2 cellular contexts compared by ENCODE assay signal in the genomic region with DNA sequence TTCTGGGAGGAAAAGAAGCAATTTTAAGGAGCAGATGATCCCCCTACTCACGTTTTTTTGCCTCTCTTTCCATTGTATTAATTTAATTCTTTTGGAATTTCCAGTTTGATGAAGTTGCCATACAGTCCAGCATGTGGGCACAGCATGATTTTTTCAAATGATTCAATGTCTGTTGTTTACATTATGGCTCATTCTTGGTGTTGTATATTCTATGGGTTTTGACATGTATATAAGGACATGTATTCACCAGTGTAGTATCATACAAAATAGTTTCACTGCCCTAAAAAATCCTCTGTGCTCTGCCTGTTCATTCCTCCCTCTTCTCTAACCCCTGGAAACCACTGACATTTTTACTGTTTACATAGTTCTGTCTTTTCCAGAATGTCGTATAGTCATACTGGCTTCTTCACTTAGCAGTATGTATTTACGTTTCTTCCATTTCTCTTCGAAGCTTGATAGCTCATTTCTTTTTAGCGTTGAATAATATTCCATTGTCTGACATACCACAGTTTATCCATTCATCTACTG.
TF ChIP-seq lines count a peak whose summit lies in the region.

No MANE protein-coding gene starts in this region.

TF ChIP-seq in IMR-90, 13 proteins besides CTCF, POLR2A, EP300 and RAD21:
- no peak for TF ChIP-seq CHD1 (IDR thresholded peaks at IDR 0.05; ENCODE audit: low read depth, low read length)
- TF ChIP-seq BHLHE40 (IDR thresholded peaks at IDR 0.05; ENCODE audit: low read depth, low read length), result no peak
- TF ChIP-seq, protein P1, sequence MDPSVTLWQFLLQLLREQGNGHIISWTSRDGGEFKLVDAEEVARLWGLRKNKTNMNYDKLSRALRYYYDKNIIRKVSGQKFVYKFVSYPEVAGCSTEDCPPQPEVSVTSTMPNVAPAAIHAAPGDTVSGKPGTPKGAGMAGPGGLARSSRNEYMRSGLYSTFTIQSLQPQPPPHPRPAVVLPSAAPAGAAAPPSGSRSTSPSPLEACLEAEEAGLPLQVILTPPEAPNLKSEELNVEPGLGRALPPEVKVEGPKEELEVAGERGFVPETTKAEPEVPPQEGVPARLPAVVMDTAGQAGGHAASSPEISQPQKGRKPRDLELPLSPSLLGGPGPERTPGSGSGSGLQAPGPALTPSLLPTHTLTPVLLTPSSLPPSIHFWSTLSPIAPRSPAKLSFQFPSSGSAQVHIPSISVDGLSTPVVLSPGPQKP (IDR thresholded peaks at IDR 0.05; ENCODE audit: borderline replicate concordance, low read depth, low read length), result no peak
- TF ChIP-seq MAZ (IDR thresholded peaks at IDR 0.05; ENCODE audit: borderline replicate concordance, low read depth, low read length), result no peak
- no peak for TF ChIP-seq MAFK (IDR thresholded peaks at IDR 0.05; ENCODE audit: low read depth, low read length)
- no peak for TF ChIP-seq CEBPB (IDR thresholded peaks at IDR 0.05; ENCODE audit: low read depth, low read length)
- no peak for TF ChIP-seq RFX5 (IDR thresholded peaks at IDR 0.05; ENCODE audit: low read depth, low read length)
- no peak for TF ChIP-seq SMC3 (IDR thresholded peaks at IDR 0.05; ENCODE audit: low read depth, low read length)
- TF ChIP-seq RCOR1 (IDR thresholded peaks at IDR 0.05; ENCODE audit: insufficient replicate concordance, low read length), result no peak
- TF ChIP-seq NFE2L2 (IDR thresholded peaks at IDR 0.05; ENCODE audit: low read depth, low read length), result no peak
- no peak for TF ChIP-seq FOS (IDR thresholded peaks at IDR 0.05; ENCODE audit: low read depth, low read length)
- no peak for TF ChIP-seq USF2 (IDR thresholded peaks at IDR 0.05; ENCODE audit: low read depth, low read length)
- TF ChIP-seq MXI1 (IDR thresholded peaks at IDR 0.05; ENCODE audit: borderline replicate concordance, low read depth, low read length), result no peak

TF ChIP-seq in K562, 482 proteins besides CTCF, POLR2A, EP300 and RAD21:
- TF ChIP-seq ZBED1 (IDR thresholded peaks at IDR 0.05) (no peak), BHLHE40 (IDR thresholded peaks at IDR 0.05; ENCODE audit: low read length) (no peak), TEAD1 (CRISPR knock-in tag; IDR thresholded peaks at IDR 0.05) (no peak), CBX2 (IDR thresholded peaks at IDR 0.05; ENCODE audit: insufficient read depth, low read length, poor library complexity, severe bottlenecking) (no peak), IFI16 (CRISPR knock-in tag; IDR thresholded peaks at IDR 0.05) (no peak), ARHGAP35 (IDR thresholded peaks at IDR 0.05; ENCODE audit: partially characterized antibody) (no peak), KAT8 (IDR thresholded peaks at IDR 0.05; ENCODE audit: low read depth) (no peak), ZFP30 (CRISPR knock-in tag; IDR thresholded peaks at IDR 0.05; ENCODE audit: borderline replicate concordance) (no peak), ZNF134 (CRISPR knock-in tag; conservative IDR thresholded peaks at IDR 0.05) (no peak), POLR2AphosphoS2 (IDR thresholded peaks at IDR 0.05; ENCODE audit: low read length) (no peak), POLR2H (tag; IDR thresholded peaks at IDR 0.05; ENCODE audit: low read depth) (no peak), SMARCA5 (IDR thresholded peaks at IDR 0.05) (no peak), HLTF (IDR thresholded peaks at IDR 0.05) (no peak), ATF2 (CRISPR knock-in tag; IDR thresholded peaks at IDR 0.05) (no peak), ZZZ3 (IDR thresholded peaks at IDR 0.05) (no peak)
- TF ChIP-seq, protein P2, sequence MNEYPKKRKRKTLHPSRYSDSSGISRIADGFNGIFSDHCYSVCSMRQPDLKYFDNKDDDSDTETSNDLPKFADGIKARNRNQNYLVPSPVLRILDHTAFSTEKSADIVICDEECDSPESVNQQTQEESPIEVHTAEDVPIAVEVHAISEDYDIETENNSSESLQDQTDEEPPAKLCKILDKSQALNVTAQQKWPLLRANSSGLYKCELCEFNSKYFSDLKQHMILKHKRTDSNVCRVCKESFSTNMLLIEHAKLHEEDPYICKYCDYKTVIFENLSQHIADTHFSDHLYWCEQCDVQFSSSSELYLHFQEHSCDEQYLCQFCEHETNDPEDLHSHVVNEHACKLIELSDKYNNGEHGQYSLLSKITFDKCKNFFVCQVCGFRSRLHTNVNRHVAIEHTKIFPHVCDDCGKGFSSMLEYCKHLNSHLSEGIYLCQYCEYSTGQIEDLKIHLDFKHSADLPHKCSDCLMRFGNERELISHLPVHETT (CRISPR knock-in tag; conservative IDR thresholded peaks at IDR 0.05 in 1 of 2, IDR thresholded peaks at IDR 0.05 in 1 of 2), result no peak
- TF ChIP-seq, protein P3, sequence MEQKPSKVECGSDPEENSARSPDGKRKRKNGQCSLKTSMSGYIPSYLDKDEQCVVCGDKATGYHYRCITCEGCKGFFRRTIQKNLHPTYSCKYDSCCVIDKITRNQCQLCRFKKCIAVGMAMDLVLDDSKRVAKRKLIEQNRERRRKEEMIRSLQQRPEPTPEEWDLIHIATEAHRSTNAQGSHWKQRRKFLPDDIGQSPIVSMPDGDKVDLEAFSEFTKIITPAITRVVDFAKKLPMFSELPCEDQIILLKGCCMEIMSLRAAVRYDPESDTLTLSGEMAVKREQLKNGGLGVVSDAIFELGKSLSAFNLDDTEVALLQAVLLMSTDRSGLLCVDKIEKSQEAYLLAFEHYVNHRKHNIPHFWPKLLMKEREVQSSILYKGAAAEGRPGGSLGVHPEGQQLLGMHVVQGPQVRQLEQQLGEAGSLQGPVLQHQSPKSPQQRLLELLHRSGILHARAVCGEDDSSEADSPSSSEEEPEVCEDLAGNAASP (IDR thresholded peaks at IDR 0.05), result no peak
- TF ChIP-seq, protein P4, sequence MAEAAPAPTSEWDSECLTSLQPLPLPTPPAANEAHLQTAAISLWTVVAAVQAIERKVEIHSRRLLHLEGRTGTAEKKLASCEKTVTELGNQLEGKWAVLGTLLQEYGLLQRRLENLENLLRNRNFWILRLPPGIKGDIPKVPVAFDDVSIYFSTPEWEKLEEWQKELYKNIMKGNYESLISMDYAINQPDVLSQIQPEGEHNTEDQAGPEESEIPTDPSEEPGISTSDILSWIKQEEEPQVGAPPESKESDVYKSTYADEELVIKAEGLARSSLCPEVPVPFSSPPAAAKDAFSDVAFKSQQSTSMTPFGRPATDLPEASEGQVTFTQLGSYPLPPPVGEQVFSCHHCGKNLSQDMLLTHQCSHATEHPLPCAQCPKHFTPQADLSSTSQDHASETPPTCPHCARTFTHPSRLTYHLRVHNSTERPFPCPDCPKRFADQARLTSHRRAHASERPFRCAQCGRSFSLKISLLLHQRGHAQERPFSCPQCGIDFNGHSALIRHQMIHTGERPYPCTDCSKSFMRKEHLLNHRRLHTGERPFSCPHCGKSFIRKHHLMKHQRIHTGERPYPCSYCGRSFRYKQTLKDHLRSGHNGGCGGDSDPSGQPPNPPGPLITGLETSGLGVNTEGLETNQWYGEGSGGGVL (CRISPR knock-in tag; IDR thresholded peaks at IDR 0.05), result no peak
